Comparison of ENCODE assay signal across 1 cellular context in genomic region chr5:135214897-135215616, GRCh38.
TF ChIP-seq lines count a peak whose summit lies in the region.

No MANE protein-coding gene starts in this region.

TF ChIP-seq in K562, 482 proteins besides CTCF, POLR2A, EP300 and RAD21 (continued from another document):
- TF ChIP-seq ID3 (CRISPR knock-in tag; IDR thresholded peaks at IDR 0.05) (no peak), ID3 (tag; IDR thresholded peaks at IDR 0.05) (no peak), ATF1 (CRISPR knock-in tag; IDR thresholded peaks at IDR 0.05) (no peak), ATF1 (tag; IDR thresholded peaks at IDR 0.05) (no peak), BCOR (IDR thresholded peaks at IDR 0.05) (peak; percentile 52; the same call in 1 of the 2 replicates), HDAC6 (IDR thresholded peaks at IDR 0.05; ENCODE audit: low read depth, low read length) (no peak), L3MBTL2 (IDR thresholded peaks at IDR 0.05) (no peak), ELK3 (CRISPR knock-in tag; IDR thresholded peaks at IDR 0.05) (no peak), MEF2A (IDR thresholded peaks at IDR 0.05; ENCODE audit: control insufficient read depth, low read depth, low read length) (no peak), CEBPG (CRISPR knock-in tag; IDR thresholded peaks at IDR 0.05) (peak; percentile 66), CEBPG (tag; conservative IDR thresholded peaks at IDR 0.05 in 1 of 2, IDR thresholded peaks at IDR 0.05 in 1 of 2) (peak; percentile 68 to 83; a peak in 3 of 4 replicates), ZNF311 (CRISPR knock-in tag; IDR thresholded peaks at IDR 0.05) (no peak), ZBTB49 (CRISPR knock-in tag; IDR thresholded peaks at IDR 0.05; ENCODE audit: borderline replicate concordance) (0 out of 2 replicates have a peak, but pooled peaks have one; percentile 31), FOXP4 (CRISPR knock-in tag; IDR thresholded peaks at IDR 0.05; ENCODE audit: borderline replicate concordance) (no peak), MYNN (IDR thresholded peaks at IDR 0.05) (no peak), MYNN (CRISPR knock-in tag; IDR thresholded peaks at IDR 0.05) (no peak), RBM25 (IDR thresholded peaks at IDR 0.05; ENCODE audit: low read depth, low read length, severe bottlenecking) (peak; percentile 73), DNMT1 (IDR thresholded peaks at IDR 0.05) (no peak), CEBPB (tag; IDR thresholded peaks at IDR 0.05) (peak; percentile 93), CTBP1 (IDR thresholded peaks at IDR 0.05; ENCODE audit: borderline replicate concordance) (peak; percentile 25; the same call in 1 of the 2 replicates), FUS (optimal IDR thresholded peaks at IDR 0.05; ENCODE audit: low read depth, low read length) (no peak), HNRNPUL1 (IDR thresholded peaks at IDR 0.05; ENCODE audit: low read length) (no peak), ZC3H11A (IDR thresholded peaks at IDR 0.05; ENCODE audit: low read depth, low read length) (no peak), HCFC1 (IDR thresholded peaks at IDR 0.05; ENCODE audit: low read depth, low read length) (no peak), SIN3B (IDR thresholded peaks at IDR 0.05; ENCODE audit: low read depth) (no peak), ZFP36 (IDR thresholded peaks at IDR 0.05; ENCODE audit: low read depth, low read length, partially characterized antibody) (peak; percentile 61)
- TF ChIP-seq, protein P1, sequence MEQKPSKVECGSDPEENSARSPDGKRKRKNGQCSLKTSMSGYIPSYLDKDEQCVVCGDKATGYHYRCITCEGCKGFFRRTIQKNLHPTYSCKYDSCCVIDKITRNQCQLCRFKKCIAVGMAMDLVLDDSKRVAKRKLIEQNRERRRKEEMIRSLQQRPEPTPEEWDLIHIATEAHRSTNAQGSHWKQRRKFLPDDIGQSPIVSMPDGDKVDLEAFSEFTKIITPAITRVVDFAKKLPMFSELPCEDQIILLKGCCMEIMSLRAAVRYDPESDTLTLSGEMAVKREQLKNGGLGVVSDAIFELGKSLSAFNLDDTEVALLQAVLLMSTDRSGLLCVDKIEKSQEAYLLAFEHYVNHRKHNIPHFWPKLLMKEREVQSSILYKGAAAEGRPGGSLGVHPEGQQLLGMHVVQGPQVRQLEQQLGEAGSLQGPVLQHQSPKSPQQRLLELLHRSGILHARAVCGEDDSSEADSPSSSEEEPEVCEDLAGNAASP (IDR thresholded peaks at IDR 0.05) = no peak
- TF ChIP-seq, protein P2, sequence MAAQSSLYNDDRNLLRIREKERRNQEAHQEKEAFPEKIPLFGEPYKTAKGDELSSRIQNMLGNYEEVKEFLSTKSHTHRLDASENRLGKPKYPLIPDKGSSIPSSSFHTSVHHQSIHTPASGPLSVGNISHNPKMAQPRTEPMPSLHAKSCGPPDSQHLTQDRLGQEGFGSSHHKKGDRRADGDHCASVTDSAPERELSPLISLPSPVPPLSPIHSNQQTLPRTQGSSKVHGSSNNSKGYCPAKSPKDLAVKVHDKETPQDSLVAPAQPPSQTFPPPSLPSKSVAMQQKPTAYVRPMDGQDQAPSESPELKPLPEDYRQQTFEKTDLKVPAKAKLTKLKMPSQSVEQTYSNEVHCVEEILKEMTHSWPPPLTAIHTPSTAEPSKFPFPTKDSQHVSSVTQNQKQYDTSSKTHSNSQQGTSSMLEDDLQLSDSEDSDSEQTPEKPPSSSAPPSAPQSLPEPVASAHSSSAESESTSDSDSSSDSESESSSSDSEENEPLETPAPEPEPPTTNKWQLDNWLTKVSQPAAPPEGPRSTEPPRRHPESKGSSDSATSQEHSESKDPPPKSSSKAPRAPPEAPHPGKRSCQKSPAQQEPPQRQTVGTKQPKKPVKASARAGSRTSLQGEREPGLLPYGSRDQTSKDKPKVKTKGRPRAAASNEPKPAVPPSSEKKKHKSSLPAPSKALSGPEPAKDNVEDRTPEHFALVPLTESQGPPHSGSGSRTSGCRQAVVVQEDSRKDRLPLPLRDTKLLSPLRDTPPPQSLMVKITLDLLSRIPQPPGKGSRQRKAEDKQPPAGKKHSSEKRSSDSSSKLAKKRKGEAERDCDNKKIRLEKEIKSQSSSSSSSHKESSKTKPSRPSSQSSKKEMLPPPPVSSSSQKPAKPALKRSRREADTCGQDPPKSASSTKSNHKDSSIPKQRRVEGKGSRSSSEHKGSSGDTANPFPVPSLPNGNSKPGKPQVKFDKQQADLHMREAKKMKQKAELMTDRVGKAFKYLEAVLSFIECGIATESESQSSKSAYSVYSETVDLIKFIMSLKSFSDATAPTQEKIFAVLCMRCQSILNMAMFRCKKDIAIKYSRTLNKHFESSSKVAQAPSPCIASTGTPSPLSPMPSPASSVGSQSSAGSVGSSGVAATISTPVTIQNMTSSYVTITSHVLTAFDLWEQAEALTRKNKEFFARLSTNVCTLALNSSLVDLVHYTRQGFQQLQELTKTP (IDR thresholded peaks at IDR 0.05; ENCODE audit: low read depth in 1 of 2, partially characterized antibody in 2 of 2) = no peak
